ENCODE assay signal across 14 cellular contexts in genomic region chr2:71944183-71944550, GRCh38.
"Had no signal": no experiment of that assay in that cellular context is flagged by ENCODE, and none has a peak within 500 bp of the region (broad histone marks: within the 10 kb centered on the region; RNA-seq: fewer than 3 reads in every experiment).

No MANE protein-coding gene starts in this region.

- DNase-seq: activated CD4-positive, alpha-beta T cell treated with anti-CD3 and anti-CD28 coated beads for 48 hours; activated T-cell treated with anti-CD3 and anti-CD28 coated beads, Interleukin-2, amount 50 U/mL, for 4 hours; cerebellar nuclear complex; dermis blood vessel endothelial cell; naive thymus-derived CD4-positive, alpha-beta T cell; stimulated activated CD4-positive, alpha-beta T cell treated with anti-CD3 and anti-CD28 coated beads, Interleukin-4, amount 100 ng/mL, for 24 hours; stimulated activated naive CD8-positive, alpha-beta T cell treated with anti-CD3 and anti-CD28 coated beads, Interleukin-15, amount 100 ng/mL, for 72 hours; T-cell; T1000 had no signal

- H3K27ac Mint-ChIP-seq: activated naive CD4-positive, alpha-beta T cell treated with anti-CD3 and anti-CD28 coated beads, Interleukin-2, amount 50 U/mL, for 72 hours; naive thymus-derived CD4-positive, alpha-beta T cell; stimulated activated naive CD8-positive, alpha-beta T cell treated with anti-CD3 and anti-CD28 coated beads, Interleukin-15, amount 100 ng/mL, for 72 hours; T-cell had no signal

- H3K4me3 ChIP-seq: SK-N-MC had no signal

- ATAC-seq: activated naive CD4-positive, alpha-beta T cell treated with anti-CD3 and anti-CD28 coated beads, Interleukin-2, amount 50 U/mL, for 72 hours; activated T-cell treated with anti-CD3 and anti-CD28 coated beads, Interleukin-2, amount 50 U/mL, for 4 hours; esophagus mucosa; naive thymus-derived CD4-positive, alpha-beta T cell; stimulated activated naive CD8-positive, alpha-beta T cell treated with anti-CD3 and anti-CD28 coated beads, Interleukin-15, amount 100 ng/mL, for 72 hours; T-cell had no signal

- H3K4me3 Mint-ChIP-seq: activated T-cell treated with anti-CD3 and anti-CD28 coated beads, Interleukin-2, amount 50 U/mL, for 4 hours; brain; naive thymus-derived CD4-positive, alpha-beta T cell; stimulated activated naive CD8-positive, alpha-beta T cell treated with anti-CD3 and anti-CD28 coated beads, Interleukin-15, amount 100 ng/mL, for 72 hours; T-cell had no signal

- H3K36me3 Mint-ChIP-seq: activated naive CD4-positive, alpha-beta T cell treated with anti-CD3 and anti-CD28 coated beads, Interleukin-2, amount 50 U/mL, for 72 hours; brain; naive thymus-derived CD4-positive, alpha-beta T cell; T-cell had no signal

- H3K9me3 Mint-ChIP-seq: activated naive CD4-positive, alpha-beta T cell treated with anti-CD3 and anti-CD28 coated beads, Interleukin-2, amount 50 U/mL, for 72 hours; activated T-cell treated with anti-CD3 and anti-CD28 coated beads, Interleukin-2, amount 50 U/mL, for 4 hours; stimulated activated naive CD8-positive, alpha-beta T cell treated with anti-CD3 and anti-CD28 coated beads, Interleukin-15, amount 100 ng/mL, for 72 hours; T-cell had no signal

- H3K4me1 Mint-ChIP-seq: stimulated activated naive CD8-positive, alpha-beta T cell treated with anti-CD3 and anti-CD28 coated beads, Interleukin-15, amount 100 ng/mL, for 72 hours; T-cell had no signal

- H3K27ac ChIP-seq: SK-N-MC, VCaP had no signal
